Comparison of ENCODE assay signal across 18 cellular contexts in genomic region chr9:35679091-35679490, GRCh38. TPM values are rescaled to one million over a fixed set of nuclear protein-coding genes. Genes with fewer than 3 reads are reported as not detected.
DNase-seq lines count a peak whose midpoint lies in the region; ATAC-seq and TF ChIP-seq lines count a peak whose summit lies in the region.
"Had no signal": no experiment of that assay in that cellular context is flagged by ENCODE, and none has a peak within 500 bp of the region (broad histone marks: within the 10 kb centered on the region; RNA-seq: fewer than 3 reads in every experiment).

No MANE protein-coding gene starts in this region.

- H3K36me3 ChIP-seq in IMR-90 (ENCODE audit: control insufficient read depth, insufficient read depth, low read length) = peaks cover 27% of the 10 kb centered on the region
- peaks cover 16 to 25% (median 22%) of the 10 kb centered on the region in 4 donors for H3K36me3 ChIP-seq in esophagus muscularis mucosa
- H3K36me3 ChIP-seq in thoracic aorta = peaks cover 23% of the 10 kb centered on the region
- H3K36me3 ChIP-seq: BE2C had no signal

- intact Hi-C loops in IMR-90 (cut with micrococcal nuclease) = no loop called here
- intact Hi-C loops in esophagus muscularis mucosa (cut with DNase I) = no loop called here
- intact Hi-C loops in posterior vena cava (cut with DNase I) = no loop called here

- H3K9me3 ChIP-seq in IMR-90 (ENCODE audit: control insufficient read depth, insufficient read depth, low read length) (no peaks in the 10 kb centered on the region), esophagus muscularis mucosa (no peaks in the 10 kb centered on the region), thoracic aorta (no peaks in the 10 kb centered on the region)
- H3K9me3 ChIP-seq: BE2C, MG63 had no signal

- H3K56ac ChIP-seq in IMR-90 (ENCODE audit: extremely low read depth, insufficient read depth, low read length) = no peak overlapping the region

- no peak for DNase-seq in IMR-90
- DNase-seq in esophagus muscularis mucosa (ENCODE audit: extremely low spot score) = no peak
- peak; percentile 24 for DNase-seq in posterior vena cava (ENCODE audit: low spot score)
- no peak for DNase-seq in thoracic aorta (ENCODE audit: low spot score)
- DNase-seq in pons (ENCODE audit: low spot score) = no peak
- DNase-seq in KG1 (lab: John Stamatoyannopoulos, UW) = no peak
- DNase-seq: BE2C, DMS79, Kasumi-1, MG63, NCI-H1048, NCI-H1417 treated with DMSO at 0.1 percent for 48 hours, NCI-H187, NCI-H446, NCI-H526, OCI-M1, Right ventricle myocardium superior had no signal

- no peak overlapping the region for H2AK9ac ChIP-seq in IMR-90 (replicated peaks; ENCODE audit: low read depth, low read length, poor library complexity)

- H2BK5ac ChIP-seq in IMR-90 (ENCODE audit: low read depth, low read length, poor library complexity, severe bottlenecking) = peak overlapping the region; percentile 39

- TF ChIP-seq RAD21 in IMR-90 (IDR thresholded peaks at IDR 0.05; ENCODE audit: low read length) = no peak

- peaks cover 42% of the 10 kb centered on the region for H4K20me1 ChIP-seq in IMR-90 (ENCODE audit: insufficient read depth, low read length)

- H3K9me1 ChIP-seq in IMR-90 (ENCODE audit: insufficient read depth, low read length) = peaks cover 44% of the 10 kb centered on the region

- peaks cover 9 to 40% of the 10 kb centered on the region in 2 experiments for H3K79me1 ChIP-seq in IMR-90 (ENCODE audit: low read depth in 1 of 2, low read length in 2 of 2)

- no peaks in the 10 kb centered on the region for H3K27me3 ChIP-seq in IMR-90 (ENCODE audit: control insufficient read depth, insufficient read depth, low read length)
- H3K27me3 ChIP-seq in esophagus muscularis mucosa = no peaks in the 10 kb centered on the region
- no peaks in the 10 kb centered on the region for H3K27me3 ChIP-seq in thoracic aorta (replicated peaks; ENCODE audit: insufficient read depth)
- H3K27me3 ChIP-seq: BE2C, MG63 had no signal

- no TSS peak for BruUV-seq in IMR-90 (replicated peaks; lab: Mats Ljungman, UMichigan)

- no CpG with 5 or more reads among the region's 5 CpGs for WGBS in IMR-90 (ENCODE audit: extremely low coverage in 2 of 2, insufficient read length in 1 of 2), 2 experiments
- 80% methylated on average over 5 of the region's 5 CpGs for WGBS in esophagus muscularis mucosa

- no peak for TF ChIP-seq POLR2A in IMR-90 (IDR thresholded peaks at IDR 0.05; ENCODE audit: low read depth, low read length)
- no peak for TF ChIP-seq POLR2A in esophagus muscularis mucosa (IDR thresholded peaks at IDR 0.05; ENCODE audit: low read depth)

- peak overlapping the region; percentile 59 for H2BK120ac ChIP-seq in IMR-90 (ENCODE audit: low read depth, low read length)

- H4K8ac ChIP-seq in IMR-90 (ENCODE audit: low read depth in 2 of 2, low read length in 2 of 2) = no peak overlapping the region

- H3K4me3 ChIP-seq in IMR-90 (ENCODE audit: insufficient read depth, low read depth, low read length) (no peak overlapping the region), esophagus muscularis mucosa (no peak overlapping the region), thoracic aorta (no peak overlapping the region)
- H3K4me3 ChIP-seq: MG63 had no signal

- POLR2A ChIA-PET in IMR-90 (lab: Charles Lee; ENCODE audit: unreplicated experiment) = interaction anchor here (2.2 to 2.7 kb wide), 2 partner anchors 11 to 18 kb away, joined by 11 to 25 read pairs; partner anchors contain the start of gene TPM2

- 0 out of 2 replicates have a peak overlapping the region, but pooled peaks have one; percentile 14 for H3K14ac ChIP-seq in IMR-90 (replicated peaks; ENCODE audit: low read depth, low read length)

- TF ChIP-seq CTCF in IMR-90 (conservative IDR thresholded peaks at IDR 0.05; ENCODE audit: low read depth, low read length) (no peak), esophagus muscularis mucosa (IDR thresholded peaks at IDR 0.05) (no peak), thoracic aorta (IDR thresholded peaks at IDR 0.05) (no peak)

- peak overlapping the region; percentile 50 for H3K4ac ChIP-seq in IMR-90 (ENCODE audit: low read depth, low read length)

- ATAC-seq in IMR-90 (ENCODE audit: low read depth) (no peak), thoracic aorta (ENCODE audit: insufficient number of reproducible peaks, low FRiP score, low read depth) (no peak), HG03432 (IDR thresholded peaks at IDR 0.05; ENCODE audit: unreplicated experiment) (no peak)

- H3K23ac ChIP-seq in IMR-90 (ENCODE audit: low read depth, low read length) = no peak overlapping the region

- no peak overlapping the region for H3K4me2 ChIP-seq in IMR-90 (ENCODE audit: low read depth, low read length)

- peak overlapping the region; percentile 55; the same call in 1 of the 2 replicates for H2BK20ac ChIP-seq in IMR-90 (ENCODE audit: low read depth, low read length)

- H3K4me1 ChIP-seq in IMR-90 (ENCODE audit: control insufficient read depth, insufficient read depth, low read length) (peaks cover 36% of the 10 kb centered on the region), esophagus muscularis mucosa (peaks cover 11 to 61% (median 49%) of the 10 kb centered on the region in 4 donors), thoracic aorta (ENCODE audit: control insufficient read depth in 1 of 2, low read depth in 2 of 2) (peaks cover 12 to 64% of the 10 kb centered on the region in 2 donors)

- H3K9ac ChIP-seq in IMR-90 (ENCODE audit: low read depth, low read length) = no peak overlapping the region

- peak overlapping the region; percentile 61 for H4K91ac ChIP-seq in IMR-90 (ENCODE audit: insufficient read depth, low read depth, low read length)

- TF ChIP-seq EP300 in esophagus muscularis mucosa (IDR thresholded peaks at IDR 0.05) = no peak

- dilution Hi-C loops in IMR-90 (cut with HindIII; ENCODE audit: low sequenced_read_pairs, unreplicated experiment) = no loop called here

- H3K27ac ChIP-seq in IMR-90 (ENCODE audit: insufficient read depth, low read length) = peak overlapping the region; percentile 36; the same call in 1 of the 2 replicates
- H3K27ac ChIP-seq in esophagus muscularis mucosa (replicated peaks in 1 of 4) = peak overlapping the region; percentile 95 to 98 (median 96)
- H3K27ac ChIP-seq in thoracic aorta = peak overlapping the region; percentile 63 to 100

- peak overlapping the region; percentile 23; the same call in 1 of the 3 replicates for H2BK15ac ChIP-seq in IMR-90 (ENCODE audit: low read depth, low read length)

- H4K5ac ChIP-seq in IMR-90 (ENCODE audit: low read depth, low read length) = peak overlapping the region; percentile 4; the same call in 1 of the 2 replicates

- peak overlapping the region; percentile 68 for H2AK5ac ChIP-seq in IMR-90 (ENCODE audit: low read depth, low read length)

- H3K18ac ChIP-seq in IMR-90 (ENCODE audit: low read depth, low read length) = no peak overlapping the region; the same call in 1 of the 2 replicates

- H2AFZ ChIP-seq in IMR-90 (replicated peaks; ENCODE audit: low read length, poor library complexity) = no peak overlapping the region

- CTCF ChIA-PET in IMR-90 (lab: Yijun Ruan, JAX) = no interaction called here

- in situ Hi-C loops in IMR-90 (cut with MboI; ENCODE audit: low sequenced_read_pairs) = no loop called here

TF ChIP-seq in IMR-90, 13 proteins besides CTCF, POLR2A, EP300 and RAD21 (continues in another document):
- no peak for TF ChIP-seq CEBPB (IDR thresholded peaks at IDR 0.05; ENCODE audit: low read depth, low read length)
- TF ChIP-seq MAZ (IDR thresholded peaks at IDR 0.05; ENCODE audit: borderline replicate concordance, low read depth, low read length) = no peak
- no peak for TF ChIP-seq SMC3 (IDR thresholded peaks at IDR 0.05; ENCODE audit: low read depth, low read length)
- TF ChIP-seq MXI1 (IDR thresholded peaks at IDR 0.05; ENCODE audit: borderline replicate concordance, low read depth, low read length) = no peak

RNA-seq across cellular contexts. Expression of gene CA9, which starts 5.4 kb away (rescaled TPM):
- total RNA-seq in IMR-90 (2012; rRNA removed) (0.54 and 0.56 TPM in 2 replicates), esophagus muscularis mucosa (1 to 10 TPM in 1 of 4 donors, not detected in 3; 2.2 TPM), posterior vena cava (1 to 10 TPM in 1 of 2 donors, not detected in 1; 1.2 TPM), thoracic aorta (10 to 100 TPM in 1 of 2 donors, not detected in 1; 10.7 TPM)
- 3.7 and 3.9 TPM in 2 replicates for polyA plus RNA-seq in IMR-90 (2012; rRNA removed)
- polyA plus RNA-seq in IMR-90 (2012; cell fraction: cytosol; rRNA removed) = 5.2 and 9.9 TPM in 2 replicates
- 2.5 and 4.3 TPM in 2 replicates for polyA plus RNA-seq in IMR-90 (2012; cell fraction: nucleus; rRNA removed; ENCODE audit: low replicate concordance)
- total RNA-seq: Right ventricle myocardium superior had no signal

RNA-seq across cellular contexts. Expression of gene TPM2, which starts 10.6 kb away (rescaled TPM):
- total RNA-seq in IMR-90 (2012; rRNA removed) (960 and 1,994 TPM in 2 replicates), esophagus muscularis mucosa (over 10,000 TPM in 3 of 4 donors, 1,000 to 10,000 TPM in 1; 8,856 to 14,576 (median 12,022) TPM), posterior vena cava (1,000 to 10,000 TPM; 2,096 to 3,529 TPM), thoracic aorta (1,000 to 10,000 TPM; 4,158 to 5,700 TPM)
- 2,500 and 2,548 TPM in 2 replicates for polyA plus RNA-seq in IMR-90 (2012; rRNA removed)
- polyA plus RNA-seq in IMR-90 (2012; cell fraction: cytosol; rRNA removed) = 1,868 and 3,037 TPM in 2 replicates
- polyA plus RNA-seq in IMR-90 (2012; cell fraction: nucleus; rRNA removed; ENCODE audit: low replicate concordance) = 2,387 and 3,173 TPM in 2 replicates

RNA-seq across cellular contexts. Expression of gene ARHGEF39, which starts 14.1 kb away (rescaled TPM):
- 0.56 and 2.5 TPM in 2 replicates for total RNA-seq in IMR-90 (2012; rRNA removed)
- polyA plus RNA-seq in IMR-90 (2012; rRNA removed) = 2.1 and 2.8 TPM in 2 replicates
- polyA plus RNA-seq in IMR-90 (2012; cell fraction: cytosol; rRNA removed) = 0.82 and 1.1 TPM in 2 replicates
- polyA plus RNA-seq in IMR-90 (2012; cell fraction: nucleus; rRNA removed; ENCODE audit: low replicate concordance) = 7.1 and 7.2 TPM in 2 replicates
- total RNA-seq in esophagus muscularis mucosa = 1 to 10 TPM; 1.3 to 3.3 (median 1.7) TPM
- total RNA-seq in posterior vena cava = under 1 TPM; 0.29 to 0.46 TPM
- 1 to 10 TPM in 1 of 2 donors, under 1 TPM in 1; 0.54 to 1.2 TPM for total RNA-seq in thoracic aorta

RNA-seq across cellular contexts. Expression of gene CCDC107, which starts 21.0 kb away (rescaled TPM):
- total RNA-seq in IMR-90 (2012; rRNA removed) = 6.8 and 10.0 TPM in 2 replicates
- 21.1 and 24.4 TPM in 2 replicates for polyA plus RNA-seq in IMR-90 (2012; rRNA removed)
- polyA plus RNA-seq in IMR-90 (2012; cell fraction: cytosol; rRNA removed) = 15.4 and 21.2 TPM in 2 replicates
- polyA plus RNA-seq in IMR-90 (2012; cell fraction: nucleus; rRNA removed; ENCODE audit: low replicate concordance) = 17.3 and 33.3 TPM in 2 replicates
- 100 to 1,000 TPM in 2 of 4 donors, 10 to 100 TPM in 2; 68.4 to 117 (median 104) TPM for total RNA-seq in esophagus muscularis mucosa
- 10 to 100 TPM; 54.6 to 60.3 TPM for total RNA-seq in posterior vena cava
- total RNA-seq in thoracic aorta = 10 to 100 TPM; 75.2 to 92.2 TPM

RNA-seq across cellular contexts. Expression of gene RMRP, which starts 21.3 kb away (rescaled TPM):
- total RNA-seq in IMR-90 (2012; rRNA removed) = 13,690 and 21,707 TPM in 2 replicates
- 39.7 and 88.0 TPM in 2 replicates for polyA plus RNA-seq in IMR-90 (2012; rRNA removed)
- not detected in 2 replicates for polyA plus RNA-seq in IMR-90 (2012; cell fraction: cytosol; rRNA removed)
- polyA plus RNA-seq in IMR-90 (2012; cell fraction: nucleus; rRNA removed; ENCODE audit: low replicate concordance) = not detected in 2 replicates
- total RNA-seq in esophagus muscularis mucosa = 1,000 to 10,000 TPM; 1,899 to 6,162 (median 2,510) TPM
- total RNA-seq in posterior vena cava = over 10,000 TPM; 18,238 to 21,166 TPM
- total RNA-seq in thoracic aorta = 1,000 to 10,000 TPM; 1,550 to 5,543 TPM

Comparison
In these comparisons a context has a peak if more than half of its experiments do, and no peak if none do; other contexts are left out.
1. H3K27ac ChIP-seq: peak in every context shown above with its lines; median percentile 96 in esophagus muscularis mucosa; 82 in thoracic aorta; 36 in IMR-90.